ENCODE assay signal across 1 cellular context in genomic region chr17:68035131-68035522, GRCh38.
TF ChIP-seq lines count a peak whose summit lies in the region.

No MANE protein-coding gene starts in this region.

TF ChIP-seq in HepG2, 621 proteins besides CTCF, POLR2A, EP300 and RAD21 (continued from another document and continues in another):
- peak; percentile 12; the same call in 1 of the 2 replicates for TF ChIP-seq ZNF792 (CRISPR knock-in tag; IDR thresholded peaks at IDR 0.05)
- no peak for TF ChIP-seq GPN1 (CRISPR knock-in tag; IDR thresholded peaks at IDR 0.05; ENCODE audit: borderline replicate concordance)
- TF ChIP-seq TEAD3 (CRISPR knock-in tag; optimal IDR thresholded peaks at IDR 0.05; ENCODE audit: borderline replicate concordance) = peak; percentile 6
- no peak for TF ChIP-seq ATF2 (CRISPR knock-in tag; IDR thresholded peaks at IDR 0.05)
- TF ChIP-seq MAFG (CRISPR knock-in tag; IDR thresholded peaks at IDR 0.05) = no peak
- no peak for TF ChIP-seq KLF11 (CRISPR knock-in tag; IDR thresholded peaks at IDR 0.05)
- TF ChIP-seq CCDC6 (CRISPR knock-in tag; IDR thresholded peaks at IDR 0.05) = no peak
- peak; percentile 4; the same call in 1 of the 2 replicates for TF ChIP-seq ZKSCAN8 (CRISPR knock-in tag; IDR thresholded peaks at IDR 0.05; ENCODE audit: borderline replicate concordance)
- TF ChIP-seq ZNF781 (CRISPR knock-in tag; IDR thresholded peaks at IDR 0.05; ENCODE audit: borderline replicate concordance, not compliant biosample characterization) = no peak
- TF ChIP-seq ZNF704 (CRISPR knock-in tag; IDR thresholded peaks at IDR 0.05; ENCODE audit: borderline replicate concordance) = no peak
- no peak for TF ChIP-seq ZNF646 (CRISPR knock-in tag; IDR thresholded peaks at IDR 0.05)
- no peak for TF ChIP-seq HIC2 (CRISPR knock-in tag; IDR thresholded peaks at IDR 0.05; ENCODE audit: low read depth)
- no peak for TF ChIP-seq ZNF761 (CRISPR knock-in tag; conservative IDR thresholded peaks at IDR 0.05)
- TF ChIP-seq NFKB2 (CRISPR knock-in tag; IDR thresholded peaks at IDR 0.05; ENCODE audit: borderline replicate concordance) = 0 out of 2 replicates have a peak, but pooled peaks have one; percentile 6
- TF ChIP-seq EZH2 (conservative IDR thresholded peaks at IDR 0.05; ENCODE audit: low read depth, low read length) = no peak
- no peak for TF ChIP-seq ZFP62 (CRISPR knock-in tag; IDR thresholded peaks at IDR 0.05)
- no peak for TF ChIP-seq ERF (CRISPR knock-in tag; IDR thresholded peaks at IDR 0.05)
- no peak; the same call in 1 of the 2 replicates for TF ChIP-seq GATAD1 (CRISPR knock-in tag; IDR thresholded peaks at IDR 0.05)
- TF ChIP-seq HNRNPK (IDR thresholded peaks at IDR 0.05; ENCODE audit: low read depth, low read length, poor library complexity, severe bottlenecking) = peak; percentile 99
- no peak for TF ChIP-seq RFX5 (IDR thresholded peaks at IDR 0.05; ENCODE audit: low read depth, low read length)
- TF ChIP-seq RXRB (CRISPR knock-in tag; IDR thresholded peaks at IDR 0.05; ENCODE audit: borderline replicate concordance) = no peak
- no peak for TF ChIP-seq JUNB (CRISPR knock-in tag; IDR thresholded peaks at IDR 0.05; ENCODE audit: borderline replicate concordance)
- TF ChIP-seq DR1 (CRISPR knock-in tag; IDR thresholded peaks at IDR 0.05) = no peak
- TF ChIP-seq ZNF556 (CRISPR knock-in tag; IDR thresholded peaks at IDR 0.05; ENCODE audit: borderline replicate concordance) = no peak
- no peak for TF ChIP-seq CENPT (CRISPR knock-in tag; IDR thresholded peaks at IDR 0.05; ENCODE audit: low read depth)
- no peak for TF ChIP-seq ZNF296 (CRISPR knock-in tag; conservative IDR thresholded peaks at IDR 0.05)
- TF ChIP-seq MYNN (CRISPR knock-in tag; IDR thresholded peaks at IDR 0.05; ENCODE audit: low read depth) = no peak
- TF ChIP-seq IKZF4 (CRISPR knock-in tag; IDR thresholded peaks at IDR 0.05; ENCODE audit: borderline replicate concordance, low read depth, not compliant biosample characterization) = no peak
- TF ChIP-seq NKX3-1 (CRISPR knock-in tag; IDR thresholded peaks at IDR 0.05) = no peak
- TF ChIP-seq NCOA2 (CRISPR knock-in tag; IDR thresholded peaks at IDR 0.05) = no peak; the same call in 1 of the 2 replicates
- TF ChIP-seq ZNF720 (CRISPR knock-in tag; IDR thresholded peaks at IDR 0.05) = no peak
- no peak for TF ChIP-seq BCL3 (CRISPR knock-in tag; IDR thresholded peaks at IDR 0.05)
- no peak for TF ChIP-seq ZBTB4 (CRISPR knock-in tag; IDR thresholded peaks at IDR 0.05; ENCODE audit: borderline replicate concordance)
- no peak; the same call in 1 of the 2 replicates for TF ChIP-seq AHR (CRISPR knock-in tag; IDR thresholded peaks at IDR 0.05)
- TF ChIP-seq ZNF775 (CRISPR knock-in tag; IDR thresholded peaks at IDR 0.05; ENCODE audit: borderline replicate concordance) = no peak
- no peak for TF ChIP-seq HOXD1 (CRISPR knock-in tag; IDR thresholded peaks at IDR 0.05)
- TF ChIP-seq ZBTB21 (CRISPR knock-in tag; IDR thresholded peaks at IDR 0.05) = no peak
- no peak for TF ChIP-seq MNT (IDR thresholded peaks at IDR 0.05)
- TF ChIP-seq SRSF9 (IDR thresholded peaks at IDR 0.05; ENCODE audit: borderline replicate concordance, insufficient read depth, low read depth, low read length, poor library complexity, severe bottlenecking) = no peak
- TF ChIP-seq TERF1 (CRISPR knock-in tag; IDR thresholded peaks at IDR 0.05) = no peak
- no peak for TF ChIP-seq MTF1 (CRISPR knock-in tag; IDR thresholded peaks at IDR 0.05)
- TF ChIP-seq SP2 (CRISPR knock-in tag; IDR thresholded peaks at IDR 0.05) = no peak
- TF ChIP-seq ZNF672 (CRISPR knock-in tag; IDR thresholded peaks at IDR 0.05) = no peak
